ENCODE assay signal across 21 cellular contexts in the genomic region with DNA sequence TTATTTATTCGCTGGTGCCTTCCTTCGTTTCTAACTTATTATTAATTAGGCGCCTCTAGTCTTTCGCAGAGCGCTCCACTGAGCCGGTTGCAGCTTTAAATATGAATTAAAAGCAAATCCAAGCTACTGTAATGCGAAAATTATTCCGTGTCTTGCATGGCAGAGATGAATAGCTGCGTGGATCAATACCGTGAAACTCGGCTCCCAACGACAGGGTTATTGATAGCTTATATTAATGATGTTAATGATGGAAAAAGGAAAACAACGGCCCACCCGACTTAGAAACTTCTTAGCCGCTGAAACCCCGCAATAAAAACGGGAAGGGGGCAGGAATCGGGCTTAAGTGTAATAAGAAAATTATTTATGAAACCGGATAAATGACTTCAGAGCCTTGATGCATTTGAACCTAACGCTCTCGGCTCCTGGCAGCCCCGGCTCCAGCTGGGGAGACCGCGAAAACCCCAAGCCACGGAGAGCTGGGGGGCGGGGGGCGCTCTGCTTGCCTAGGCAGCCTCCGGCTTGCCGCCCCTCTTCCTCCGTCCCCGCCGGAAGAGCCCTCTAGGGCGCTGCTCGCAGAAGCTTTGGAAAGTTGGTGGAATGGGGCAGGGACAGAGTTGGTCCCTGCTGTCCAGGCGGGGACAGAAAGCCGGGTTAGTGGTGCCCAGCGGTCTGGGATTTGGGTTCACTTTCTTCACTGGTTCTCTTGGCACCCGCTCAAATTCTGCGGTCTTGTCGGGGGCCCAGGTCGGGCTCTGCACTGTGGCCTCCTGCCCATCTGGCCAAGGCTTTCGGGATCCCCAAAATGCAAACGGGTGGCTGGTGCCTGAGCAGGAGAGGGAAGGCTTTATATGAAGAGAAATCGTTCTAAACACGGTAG. TPM values are rescaled to one million over a fixed set of nuclear protein-coding genes. Genes with fewer than 3 reads are reported as not detected.
DNase-seq lines count a peak whose midpoint lies in the region; ATAC-seq and TF ChIP-seq lines count a peak whose summit lies in the region.
"Had no signal": no experiment of that assay in that cellular context is flagged by ENCODE, and none has a peak within 500 bp of the region (broad histone marks: within the 10 kb centered on the region; RNA-seq: fewer than 3 reads in every experiment).

No MANE protein-coding gene starts in this region.

- no peaks in the 10 kb centered on the region for H3K36me3 ChIP-seq in right atrium auricular region
- no peaks in the 10 kb centered on the region for H3K36me3 ChIP-seq in right lobe of liver
- H3K36me3 ChIP-seq in thymus (ENCODE audit: control insufficient read depth, insufficient read depth): no peaks in the 10 kb centered on the region
- H3K36me3 ChIP-seq in left lung: no peaks in the 10 kb centered on the region
- H3K36me3 ChIP-seq: brain microvascular endothelial cell had no signal

- H3K27ac Mint-ChIP-seq in WTC11: no peak overlapping the region
- no peak overlapping the region for H3K27ac Mint-ChIP-seq in activated T-cell treated with anti-CD3 and anti-CD28 coated beads, Interleukin-2, amount 50 U/mL, for 24 hours
- H3K27ac Mint-ChIP-seq: activated naive CD4-positive, alpha-beta T cell treated with anti-CD3 and anti-CD28 coated beads, Interleukin-2, amount 50 U/mL, for 24 hours; natural killer cell had no signal

- WGBS in right cardiac atrium: 5% methylated on average over 45 of the region's 45 CpGs
- 5% methylated on average over 35 of the region's 45 CpGs for WGBS in right lobe of liver (ENCODE audit: insufficient coverage, low coverage, low lambda C conversion rate, missing lambda C conversion rate)
- 3% methylated on average over 45 of the region's 45 CpGs for WGBS in thymus

- H3K9me3 Mint-ChIP-seq in WTC11: no peaks in the 10 kb centered on the region
- no peaks in the 10 kb centered on the region for H3K9me3 Mint-ChIP-seq in activated T-cell treated with anti-CD3 and anti-CD28 coated beads, Interleukin-2, amount 50 U/mL, for 24 hours
- H3K9me3 Mint-ChIP-seq: activated naive CD4-positive, alpha-beta T cell treated with anti-CD3 and anti-CD28 coated beads, Interleukin-2, amount 50 U/mL, for 24 hours; natural killer cell had no signal

- DNase-seq in right cardiac atrium (no peak), right atrium auricular region (ENCODE audit: low spot score) (no peak), WTC11 (ENCODE audit: low spot score) (peak; percentile 46), right lobe of liver (peak in 1 of 3 donors; percentile 52), NCI-H82 (lab: John Stamatoyannopoulos, UW) (no peak), left lung (no peak)
- no peak for DNase-seq in activated T-cell treated with anti-CD3 and anti-CD28 coated beads, Interleukin-2, amount 50 U/mL, for 24 hours
- DNase-seq: activated T-cell treated with anti-CD3 and anti-CD28 coated beads for 4 hours, brain microvascular endothelial cell, foreskin melanocyte, MV-4-11, natural killer cell, NCI-H1930, NCI-H510A had no signal

- H3K4me1 ChIP-seq in right cardiac atrium (ENCODE audit: control insufficient read depth, insufficient read depth, low read length): no peaks in the 10 kb centered on the region
- H3K4me1 ChIP-seq in right atrium auricular region: peaks cover 0 to 15% of the 10 kb centered on the region in 2 donors
- peaks cover 0 to 52% (median 18%) of the 10 kb centered on the region in 4 donors for H3K4me1 ChIP-seq in right lobe of liver
- H3K4me1 ChIP-seq in thymus (ENCODE audit: control insufficient read depth, insufficient read depth, low read length): peaks cover 7% of the 10 kb centered on the region
- H3K4me1 ChIP-seq in left lung: no peaks in the 10 kb centered on the region

- H3K4me3 Mint-ChIP-seq in WTC11: peak overlapping the region; percentile 67
- H3K4me3 Mint-ChIP-seq in activated T-cell treated with anti-CD3 and anti-CD28 coated beads, Interleukin-2, amount 50 U/mL, for 24 hours: no peak overlapping the region
- H3K4me3 Mint-ChIP-seq: activated naive CD4-positive, alpha-beta T cell treated with anti-CD3 and anti-CD28 coated beads, Interleukin-2, amount 50 U/mL, for 24 hours; natural killer cell had no signal

- ATAC-seq in right cardiac atrium (no peak), WTC11 (peak; percentile 16), right lobe of liver (peak; percentile 29 to 54 (median 41)), left lung (no peak)
- ATAC-seq: activated CD4-positive, CD25-positive, alpha-beta regulatory T cell treated with anti-CD3 and anti-CD28 coated beads, Interleukin-2, amount 50 U/mL, for 24 hours; natural killer cell had no signal

- H3K36me3 Mint-ChIP-seq in WTC11: peaks cover 34% of the 10 kb centered on the region
- H3K36me3 Mint-ChIP-seq in activated T-cell treated with anti-CD3 and anti-CD28 coated beads, Interleukin-2, amount 50 U/mL, for 24 hours (ENCODE audit: low read depth): no peaks in the 10 kb centered on the region
- H3K36me3 Mint-ChIP-seq: activated naive CD4-positive, alpha-beta T cell treated with anti-CD3 and anti-CD28 coated beads, Interleukin-2, amount 50 U/mL, for 24 hours; natural killer cell had no signal

- intact Hi-C loops in right cardiac atrium (cut with DNase I): no loop called here
- intact Hi-C loops in right lobe of liver (cut with DNase I): no loop called here
- intact Hi-C loops in left lung (cut with DNase I): no loop called here

- H3K27me3 ChIP-seq in right cardiac atrium (ENCODE audit: control insufficient read depth, insufficient read depth) (no peaks in the 10 kb centered on the region), right atrium auricular region (peaks cover 68 to 70% of the 10 kb centered on the region in 2 donors), right lobe of liver (no peaks in the 10 kb centered on the region), thymus (ENCODE audit: control insufficient read depth, insufficient read depth) (peaks cover 88% of the 10 kb centered on the region), left lung (peaks cover 98 to 100% of the 10 kb centered on the region in 2 donors)

- H3K9me3 ChIP-seq in right cardiac atrium (ENCODE audit: control insufficient read depth, low read length) (no peaks in the 10 kb centered on the region), right atrium auricular region (no peaks in the 10 kb centered on the region), right lobe of liver (no peaks in the 10 kb centered on the region), thymus (ENCODE audit: control insufficient read depth) (peaks cover 2% of the 10 kb centered on the region), left lung (no peaks in the 10 kb centered on the region)

- peaks cover 100% of the 10 kb centered on the region for H3K27me3 Mint-ChIP-seq in WTC11 (ENCODE audit: low read depth)
- peaks cover 98% of the 10 kb centered on the region for H3K27me3 Mint-ChIP-seq in activated T-cell treated with anti-CD3 and anti-CD28 coated beads, Interleukin-2, amount 50 U/mL, for 24 hours

- no peak for TF ChIP-seq CTCF in right atrium auricular region (IDR thresholded peaks at IDR 0.05)
- TF ChIP-seq CTCF in WTC11 (IDR thresholded peaks at IDR 0.05): no peak
- TF ChIP-seq CTCF in right lobe of liver (IDR thresholded peaks at IDR 0.05): no peak
- TF ChIP-seq CTCF in left lung (IDR thresholded peaks at IDR 0.05): no peak

- POLR2A ChIA-PET in WTC11 (lab: Charles Lee): interaction anchor here (1.0 to 3.0 kb wide), 2 partner anchors 7 to 11 kb away, joined by 3 to 28 read pairs; no protein-coding TSS in a partner anchor

- H3K4me3 ChIP-seq in right cardiac atrium (ENCODE audit: low read length): peak overlapping the region; percentile 8
- no peak overlapping the region for H3K4me3 ChIP-seq in right atrium auricular region
- peak overlapping the region; percentile 24 to 53 (median 44) for H3K4me3 ChIP-seq in right lobe of liver
- peak overlapping the region; percentile 8 for H3K4me3 ChIP-seq in thymus (ENCODE audit: low read length)
- H3K4me3 ChIP-seq in left lung: no peak overlapping the region
- H3K4me3 ChIP-seq: lung had no signal

- TF ChIP-seq POLR2A in right lobe of liver (IDR thresholded peaks at IDR 0.05): no peak

- H3K4me1 Mint-ChIP-seq in WTC11: peaks cover 94% of the 10 kb centered on the region
- peaks cover 27% of the 10 kb centered on the region for H3K4me1 Mint-ChIP-seq in activated T-cell treated with anti-CD3 and anti-CD28 coated beads, Interleukin-2, amount 50 U/mL, for 24 hours (ENCODE audit: low read depth)

- H3K27ac ChIP-seq in right cardiac atrium (ENCODE audit: low read length): no peak overlapping the region
- no peak overlapping the region for H3K27ac ChIP-seq in right atrium auricular region
- H3K27ac ChIP-seq in right lobe of liver: peak overlapping the region; percentile 71 to 99 (median 88)
- no peak overlapping the region for H3K27ac ChIP-seq in thymus (ENCODE audit: low read depth)
- H3K27ac ChIP-seq in left lung: no peak overlapping the region
- H3K27ac ChIP-seq: brain microvascular endothelial cell, epithelial cell of prostate had no signal

- CTCF ChIA-PET in WTC11 (lab: Charles Lee): interaction anchor here (0.6 to 5.0 kb wide), 5 partner anchors 11 to 944 kb away, joined by 3 to 104 read pairs (median 3); a partner anchor contains a TSS

TF ChIP-seq in WTC11, 78 proteins besides CTCF, POLR2A, EP300 and RAD21:
- TF ChIP-seq GABPB1 (CRISPR knock-in tag; IDR thresholded peaks at IDR 0.05) (no peak), CREM (CRISPR knock-in tag; IDR thresholded peaks at IDR 0.05) (no peak), PRRX2 (CRISPR knock-in tag; IDR thresholded peaks at IDR 0.05) (no peak)
- TF ChIP-seq, protein P1, sequence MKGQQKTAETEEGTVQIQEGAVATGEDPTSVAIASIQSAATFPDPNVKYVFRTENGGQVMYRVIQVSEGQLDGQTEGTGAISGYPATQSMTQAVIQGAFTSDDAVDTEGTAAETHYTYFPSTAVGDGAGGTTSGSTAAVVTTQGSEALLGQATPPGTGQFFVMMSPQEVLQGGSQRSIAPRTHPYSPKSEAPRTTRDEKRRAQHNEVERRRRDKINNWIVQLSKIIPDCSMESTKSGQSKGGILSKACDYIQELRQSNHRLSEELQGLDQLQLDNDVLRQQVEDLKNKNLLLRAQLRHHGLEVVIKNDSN (CRISPR knock-in tag; IDR thresholded peaks at IDR 0.05): no peak

RNA-seq across cellular contexts. Expression of a gene that starts 7.7 kb away (rescaled TPM):
- total RNA-seq in right cardiac atrium (under 1 TPM in 1 of 4 donors, not detected in 3; 0.29 TPM), right atrium auricular region (not detected), WTC11 (2021) (33.8 to 39.3 TPM (median 35.9 TPM) in 3 replicates), right lobe of liver (10 to 100 TPM; 41.3 to 58.2 (median 52.5) TPM), left lung (not detected)
- polyA plus RNA-seq in right cardiac atrium (0.05 TPM), thymus (0.05 TPM)
- total RNA-seq: Daoy; natural killer cell; T-helper 2 cell treated with Interferon-gamma antibody and Interleukin-4, amounts not matched to agents 100 ng/mL and 5 ng/mL, for 36 hours had no signal
- polyA plus RNA-seq: lung had no signal

Comparison
In these comparisons a context has a peak if more than half of its experiments do, and no peak if none do; other contexts are left out.
1. H3K4me3 ChIP-seq: peak in right cardiac atrium (single experiment), right lobe of liver (3 of 3) and thymus (single experiment); none in right atrium auricular region (0 of 2) and left lung (0 of 2).
2. ATAC-seq: peak in WTC11 (single experiment) and right lobe of liver (4 of 4); none in right cardiac atrium (0 of 2) and left lung (single experiment).
3. H3K27ac ChIP-seq: peak in right lobe of liver (3 of 3); none in right cardiac atrium (single experiment), right atrium auricular region (0 of 2), thymus (single experiment) and left lung (0 of 2).
4. RNA of a gene that starts 7.7 kb away (total RNA-seq): 41.3 to 58.2 TPM in right lobe of liver and 33.8 to 39.3 TPM in WTC11; not detected in left lung, 0.29 TPM in right cardiac atrium and not detected in right atrium auricular region; every median in the first group is over 10 times any median in the second.